In genomic region chr11:85809191-85809590, GRCh38 we compare ENCODE assay signal across 10 cellular contexts. TPM values are rescaled to one million over a fixed set of nuclear protein-coding genes. Genes with fewer than 3 reads are reported as not detected.
DNase-seq lines count a peak whose midpoint lies in the region; ATAC-seq, FAIRE-seq and TF ChIP-seq lines count a peak whose summit lies in the region.
"Had no signal": no experiment of that assay in that cellular context is flagged by ENCODE, and none has a peak within 500 bp of the region (broad histone marks: within the 10 kb centered on the region; RNA-seq: fewer than 3 reads in every experiment).

No MANE protein-coding gene starts in this region.

- no peak overlapping the region; a peak in 1 of 6 replicates for H3K27ac ChIP-seq in A549
- H3K27ac ChIP-seq in colonic mucosa, result peak overlapping the region; percentile 4

- TF ChIP-seq EP300 in A549 (IDR thresholded peaks at IDR 0.05), result no peak

- no peak for FAIRE-seq in A549 (lab: Jason Lieb, UNC)

- TF ChIP-seq CTCF in A549 (IDR thresholded peaks at IDR 0.05) (no peak), colonic mucosa (IDR thresholded peaks at IDR 0.05) (no peak), GM13977 (IDR thresholded peaks at IDR 0.05; ENCODE audit: extremely low read depth, insufficient read depth, missing control alignments) (no peak), MCF 10A (IDR thresholded peaks at IDR 0.05; ENCODE audit: unreplicated experiment) (no peak)

- H3K9me3 ChIP-seq in A549 (no peaks in the 10 kb centered on the region), colonic mucosa (no peaks in the 10 kb centered on the region)

- peaks cover 23% of the 10 kb centered on the region for H3K4me1 ChIP-seq in A549
- peaks cover 7% of the 10 kb centered on the region for H3K4me1 ChIP-seq in colonic mucosa

- no TSS peak for BruUV-seq in MCF 10A (replicated peaks; lab: Mats Ljungman, UMichigan)

- H3K27ac Mint-ChIP-seq in MCF 10A (ENCODE audit: low read depth, unreplicated experiment), result no peak overlapping the region

- no peak for TF ChIP-seq RAD21 in A549 (conservative IDR thresholded peaks at IDR 0.05 in 1 of 2, IDR thresholded peaks at IDR 0.05 in 1 of 2)

- intact Hi-C loops in colonic mucosa (cut with DNase I) (no loop called here), MCF 10A (cut with micrococcal nuclease) (no loop called here), sciatic nerve (cut with DNase I) (no loop called here)

- no peaks in the 10 kb centered on the region for H3K27me3 Mint-ChIP-seq in MCF 10A (ENCODE audit: insufficient read depth, unreplicated experiment)

- CTCF ChIA-PET in A549 (lab: Yijun Ruan, JAX), result interaction anchor here (0.6 to 2.1 kb wide), 15 partner anchors 8 to 118 kb away, joined by 3 to 35 read pairs (median 4); partner anchors contain the start of gene CCDC83
- CTCF ChIA-PET in MCF 10A (lab: Yijun Ruan, JAX), result interaction anchor here (0.8 to 1.1 kb wide), 3 partner anchors 16 to 56 kb away, joined by 3 to 5 read pairs (median 4); partner anchors contain the start of gene CCDC83

- H3K4me3 ChIP-seq in A549 (no peak overlapping the region), colonic mucosa (peak overlapping the region; percentile 76)

- H3K36me3 Mint-ChIP-seq in MCF 10A (ENCODE audit: insufficient read depth, unreplicated experiment), result no peaks in the 10 kb centered on the region

- 90% methylated on average over 4 of the region's 4 CpGs for WGBS in A549 (ENCODE audit: missing lambda C conversion rate)

- no peaks in the 10 kb centered on the region for H3K27me3 ChIP-seq in colonic mucosa

- peak overlapping the region; percentile 91; the same call in 2 of the 3 replicates for H3K4me2 ChIP-seq in A549

- POLR2A ChIA-PET in A549 (lab: Yijun Ruan, JAX) (interaction anchor here (1.1 kb wide), 1 partner anchor 91 kb away, joined by 3 read pairs; no protein-coding TSS in a partner anchor), MCF 10A (lab: Yijun Ruan, JAX) (interaction anchor here (0.6 to 1.4 kb wide), 2 partner anchors 36 to 546 kb away, joined by 3 to 4 read pairs; no protein-coding TSS in a partner anchor)

- H3K9ac ChIP-seq in colonic mucosa (ENCODE audit: low read depth in 2 of 2, low read length in 2 of 2), result peak overlapping the region in 1 of 2 donors; percentile 97

- H3K4me3 Mint-ChIP-seq in MCF 10A (ENCODE audit: unreplicated experiment), result no peak overlapping the region

- DNase-seq in A549 (ENCODE audit: low read depth in 1 of 2, low spot score in 1 of 2) (no peak), colonic mucosa (no peak), GM13977 (ENCODE audit: low spot score) (no peak), MCF 10A (ENCODE audit: unreplicated experiment) (no peak), NCI-H2107 (lab: John Stamatoyannopoulos, UW) (no peak), sciatic nerve (ENCODE audit: low spot score) (no peak)
- DNase-seq: DMS 273 treated with DMSO at 0.1 percent for 48 hours, left cardiac atrium had no signal

- in situ Hi-C loops in GM13977 (cut with MboI; ENCODE audit: low pct_unique_long_range_greater_than_20kb, low sequenced_read_pairs, unreplicated experiment), result no loop called here

- no peaks in the 10 kb centered on the region for H3K36me3 ChIP-seq in colonic mucosa

- no peak for ATAC-seq in A549
- ATAC-seq in GM19023 (IDR thresholded peaks at IDR 0.05; ENCODE audit: unreplicated experiment), result peak; percentile 51
- ATAC-seq in HG03439 (IDR thresholded peaks at IDR 0.05; ENCODE audit: unreplicated experiment), result peak; percentile 70
- no peak for ATAC-seq in sciatic nerve

- H3K9me3 Mint-ChIP-seq in MCF 10A (ENCODE audit: unreplicated experiment), result no peaks in the 10 kb centered on the region

- no peak for TF ChIP-seq POLR2A in A549 (IDR thresholded peaks at IDR 0.05; ENCODE audit: low read length)

- peaks cover 21% of the 10 kb centered on the region for H3K4me1 Mint-ChIP-seq in MCF 10A (ENCODE audit: insufficient read depth, unreplicated experiment)

TF ChIP-seq in A549, 52 proteins besides CTCF, POLR2A, EP300 and RAD21:
- TF ChIP-seq MYC (IDR thresholded peaks at IDR 0.05; ENCODE audit: borderline replicate concordance, low read length) (no peak), SREBF2 (IDR thresholded peaks at IDR 0.05) (no peak), ZSCAN20 (CRISPR knock-in tag; IDR thresholded peaks at IDR 0.05) (no peak), JUNB (IDR thresholded peaks at IDR 0.05) (no peak), KDM5A (IDR thresholded peaks at IDR 0.05) (no peak), RARB (CRISPR knock-in tag; IDR thresholded peaks at IDR 0.05) (no peak), CBX2 (IDR thresholded peaks at IDR 0.05; ENCODE audit: borderline replicate concordance, low read depth) (no peak)

RNA-seq across cellular contexts. Expression of gene SYTL2, which starts 1.8 kb away (rescaled TPM):
- polyA plus RNA-seq in A549 (2011; rRNA removed) (34.2 and 41.6 TPM in 2 replicates), A549 (2017; fragmentation: RNase III; extraction: RNeasy Plus Mini Kit Qiagen cat#74134 plus additional on column Dnase treatment) (10.8 to 15.5 TPM (median 11.6 TPM) in 3 replicates)
- 4.1 and 4.6 TPM in 2 replicates for polyA plus RNA-seq in A549 (2012; cell fraction: cytosol; rRNA removed)
- 5.4 and 13.3 TPM in 2 replicates for polyA plus RNA-seq in A549 (2012; cell fraction: nucleus; rRNA removed)
- 15.1 and 16.5 TPM in 2 replicates for polyA minus RNA-seq in A549 (2011; rRNA and poly(A)+ RNA removed)
- total RNA-seq in colonic mucosa (100 to 1,000 TPM; 168 to 170 TPM), MCF 10A (2022) (2.1 and 2.7 TPM in 2 replicates), sciatic nerve (24.6 TPM)

RNA-seq across cellular contexts. Expression of gene CCDC83, which starts 46.0 kb away (rescaled TPM):
- polyA plus RNA-seq in A549 (2011; rRNA removed) (not detected in 2 replicates), A549 (2017; fragmentation: RNase III; extraction: RNeasy Plus Mini Kit Qiagen cat#74134 plus additional on column Dnase treatment) (not detected in 3 replicates)
- polyA plus RNA-seq in A549 (2012; cell fraction: cytosol; rRNA removed), result not detected in 2 replicates
- not detected in 2 replicates for polyA plus RNA-seq in A549 (2012; cell fraction: nucleus; rRNA removed)
- not detected in 2 replicates for polyA minus RNA-seq in A549 (2011; rRNA and poly(A)+ RNA removed)
- total RNA-seq in colonic mucosa (not detected), MCF 10A (2022) (not detected in 2 replicates), sciatic nerve (not detected)
- total RNA-seq: left cardiac atrium had no signal

Comparison
In these comparisons a context has a peak if more than half of its experiments do, and no peak if none do; other contexts are left out.
1. ATAC-seq: peak in GM19023 (single experiment) and HG03439 (single experiment); none in A549 (0 of 2) and sciatic nerve (single experiment).